Comparison of ENCODE assay signal across 18 cellular contexts in the genomic region with DNA sequence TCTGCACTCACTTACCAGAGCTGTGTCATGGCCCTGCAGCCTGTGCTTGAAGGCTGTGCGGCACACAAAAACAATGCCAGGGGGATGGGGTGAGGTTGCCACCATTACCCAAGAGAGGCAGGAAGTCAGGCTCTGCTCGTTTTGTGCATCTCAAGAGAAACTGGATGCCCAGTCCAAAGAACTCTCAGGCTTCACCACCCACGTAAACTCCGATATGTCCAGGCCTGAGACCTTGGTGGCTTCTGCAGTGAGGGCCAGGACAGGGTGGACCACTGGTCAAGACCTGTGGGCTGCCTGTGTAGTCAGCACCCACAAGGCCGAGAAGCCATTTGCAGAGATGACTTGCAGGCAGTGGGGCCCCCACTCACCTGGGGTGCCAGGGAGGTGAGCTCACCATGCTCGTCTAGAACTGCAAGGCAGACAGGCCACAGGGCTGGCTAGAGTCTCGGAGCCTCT. TPM values are rescaled to one million over a fixed set of nuclear protein-coding genes. Genes with fewer than 3 reads are reported as not detected.
"Had no signal": no experiment of that assay in that cellular context is flagged by ENCODE, and none has a peak within 500 bp of the region (broad histone marks: within the 10 kb centered on the region; RNA-seq: fewer than 3 reads in every experiment).

No MANE protein-coding gene starts in this region.

- H3K36me3 ChIP-seq: brain microvascular endothelial cell, gastrocnemius medialis, left ventricle myocardium inferior, tibial nerve, uterus had no signal

- H3K27me3 ChIP-seq: brain microvascular endothelial cell, tibial nerve, uterus had no signal

- DNase-seq: activated CD4-positive, alpha-beta T cell treated with anti-CD3 and anti-CD28 coated beads, Interleukin-2, amount 50 U/mL, for 1 hour; activated naive CD4-positive, alpha-beta T cell; activated naive CD8-positive, alpha-beta T cell treated with anti-CD3 and anti-CD28 coated beads, Interleukin-2, amount 10 ng/mL, durations not matched to agents 7 days and 5 days; activated T-cell treated with anti-CD3 and anti-CD28 coated beads, Interleukin-2, amount 50 U/mL, for 1 hour; central memory CD4-positive, alpha-beta T cell; gastrocnemius medialis; left ventricle myocardium inferior; mammary epithelial cell; midbrain; nephron progenitor cell; nucleus accumbens; stimulated activated naive CD8-positive, alpha-beta T cell treated with anti-CD3 and anti-CD28 coated beads, Interleukin-15, Interleukin-2, amounts not matched to agents 100 U/mL and 50 U/mL, for 24 hours; T1000; uterus had no signal

- H3K4me1 ChIP-seq: gastrocnemius medialis, left ventricle myocardium inferior, uterus had no signal

- H3K4me3 ChIP-seq: gastrocnemius medialis, left ventricle myocardium inferior, tibial nerve, uterus had no signal

- ATAC-seq: gastrocnemius medialis; stimulated activated naive CD8-positive, alpha-beta T cell treated with anti-CD3 and anti-CD28 coated beads, Interleukin-15, Interleukin-2, amounts not matched to agents 100 U/mL and 50 U/mL, for 24 hours had no signal

- H3K9me3 ChIP-seq: gastrocnemius medialis, left ventricle myocardium inferior, tibial nerve, uterus had no signal

- H3K27ac ChIP-seq: brain microvascular endothelial cell, gastrocnemius medialis, left ventricle myocardium inferior, tibial nerve, uterus had no signal

RNA-seq across cellular contexts. Expression of a gene that starts 54.7 kb away (rescaled TPM):
- total RNA-seq: activated naive CD8-positive, alpha-beta T cell treated with anti-CD3 and anti-CD28 coated beads, Interleukin-2, amount 10 ng/mL, durations not matched to agents 7 days and 5 days; activated T-helper 17 cell treated with anti-CD3 and anti-CD28 coated beads, Interleukin-2, amount 50 U/mL, for 72 hours; kidney epithelial cell had no signal
- polyA plus RNA-seq: mammary epithelial cell had no signal
